In genomic region chr7:2519119-2519930, GRCh38 we compare ENCODE assay signal across 8 cellular contexts. TPM values are rescaled to one million over a fixed set of nuclear protein-coding genes. Genes with fewer than 3 reads are reported as not detected.
DNase-seq lines count a peak whose midpoint lies in the region; ATAC-seq, FAIRE-seq and TF ChIP-seq lines count a peak whose summit lies in the region.

Gene LFNG, plus strand, starts transcription at chr7:2519774. Its CDS starts 88 bp downstream, at chr7:2519862.

- intact Hi-C loops in right lobe of liver (cut with DNase I), result no loop called here

- no peaks in the 10 kb centered on the region for H3K9me3 ChIP-seq in BLaER1
- no peaks in the 10 kb centered on the region for H3K9me3 ChIP-seq in right lobe of liver

- ATAC-seq in HG03439 (IDR thresholded peaks at IDR 0.05; ENCODE audit: unreplicated experiment) (peak; percentile 80), right lobe of liver (peak; percentile 84 to 94 (median 91))

- no peak for TF ChIP-seq CTCF in right lobe of liver (IDR thresholded peaks at IDR 0.05)

- no CpG with 5 or more reads among the region's 95 CpGs for WGBS in right lobe of liver (ENCODE audit: insufficient coverage, low coverage, low lambda C conversion rate, missing lambda C conversion rate)

- H3K27me3 ChIP-seq in BLaER1 (no peaks in the 10 kb centered on the region), right lobe of liver (peaks cover 0 to 5% of the 10 kb centered on the region in 2 donors)

- FAIRE-seq in GM19239 (lab: Jason Lieb, UNC), result peak; percentile 86

- H3K4me3 ChIP-seq in BLaER1, result peak within 1 kb of the TSS; percentile 80
- peak within 1 kb of the TSS; percentile 37 to 53 (median 48) for H3K4me3 ChIP-seq in right lobe of liver

- H3K36me3 ChIP-seq in BLaER1 (no peaks in the 10 kb centered on the region), right lobe of liver (no peaks in the 10 kb centered on the region)

- peaks cover 44% of the 10 kb centered on the region for H4K20me1 ChIP-seq in BLaER1

- peak within 1 kb of the TSS; percentile 100 for H3K4me2 ChIP-seq in BLaER1

- H3K27ac ChIP-seq in BLaER1, result peak within 1 kb of the TSS; percentile 84
- H3K27ac ChIP-seq in right lobe of liver, result peak within 1 kb of the TSS in 1 of 3 donors; percentile 51

- DNase-seq in GM19239 (ENCODE audit: insufficient read length, low spot score), result peak; percentile 100
- DNase-seq in NCI-H69 (lab: John Stamatoyannopoulos, UW), result peak; percentile 98
- peak; percentile 82 for DNase-seq in activated CD4-positive, alpha-beta T cell treated with anti-CD3 and anti-CD28 coated beads, Interleukin-2, amount 50 U/mL, for 1 hour
- peak; percentile 91 for DNase-seq in dermis blood vessel endothelial cell
- DNase-seq in right lobe of liver, result peak; percentile 88 to 91 (median 90)
- DNase-seq in stimulated activated CD4-positive, alpha-beta T cell treated with anti-CD3 and anti-CD28 coated beads, Interleukin-4, amount 100 ng/mL, for 1 hour, result peak; percentile 86

- H3K4me1 ChIP-seq in BLaER1 (peaks cover 74% of the 10 kb centered on the region), right lobe of liver (peaks cover 0 to 6% (median 0%) of the 10 kb centered on the region in 4 donors)

- peak; percentile 91 for TF ChIP-seq POLR2A in right lobe of liver (IDR thresholded peaks at IDR 0.05)

- peak within 1 kb of the TSS; percentile 83 for H3K9ac ChIP-seq in BLaER1

RNA-seq across cellular contexts. Expression of gene LFNG, which starts in this region (rescaled TPM):
- 26.4 and 36.4 TPM in 2 replicates for total RNA-seq in dermis blood vessel endothelial cell
- total RNA-seq in right lobe of liver, result 1 to 10 TPM; 1.0 to 4.3 (median 1.7) TPM
